14 cellular contexts compared by ENCODE assay signal in genomic region chr14:79510659-79511058, GRCh38.
A peak's percentile ranks its signal among the peaks of the same experiment; 100 is the strongest.
DNase-seq lines count a peak whose midpoint lies in the region; ATAC-seq and TF ChIP-seq lines count a peak whose summit lies in the region.
"Had no signal": no experiment of that assay in that cellular context is flagged by ENCODE, and none has a peak within 500 bp of the region (broad histone marks: within the 10 kb centered on the region; RNA-seq: fewer than 3 reads in every experiment).

No MANE protein-coding gene starts in this region.

- peaks cover 19% of the 10 kb centered on the region for H3K4me1 Mint-ChIP-seq in nephron
- H3K4me1 Mint-ChIP-seq: activated naive CD4-positive, alpha-beta T cell treated with anti-CD3 and anti-CD28 coated beads, Interleukin-2, amount 50 U/mL, for 24 hours had no signal

- peak; percentile 9 for DNase-seq in AG08396 (ENCODE audit: low spot score)
- peak; percentile 7 for DNase-seq in MG63
- DNase-seq in epithelial cell of esophagus (ENCODE audit: low read depth) = peak; percentile 77
- DNase-seq in epidermal melanocyte (ENCODE audit: insufficient read length, low spot score) = no peak
- no peak for DNase-seq in erythroblast (lab: John Stamatoyannopoulos, UW)
- DNase-seq: DMS79 treated with DMSO at 0.1 percent for 48 hours, ovary had no signal

- H3K4me3 ChIP-seq in MG63 = no peak overlapping the region
- no peak overlapping the region for H3K4me3 ChIP-seq in epithelial cell of esophagus (ENCODE audit: low read length)
- H3K4me3 ChIP-seq: GM12878, ovary, SK-N-MC had no signal

- H3K36me3 Mint-ChIP-seq in nephron (ENCODE audit: low read depth) = no peaks in the 10 kb centered on the region
- H3K36me3 Mint-ChIP-seq: activated naive CD4-positive, alpha-beta T cell treated with anti-CD3 and anti-CD28 coated beads, Interleukin-2, amount 50 U/mL, for 24 hours; WTC11 had no signal

- H3K36me3 ChIP-seq in MG63 = no peaks in the 10 kb centered on the region
- H3K36me3 ChIP-seq: ovary had no signal

- TF ChIP-seq CTCF in epithelial cell of esophagus (IDR thresholded peaks at IDR 0.05; ENCODE audit: insufficient read depth, low read depth, low read length, missing control alignments) (no peak), nephron (IDR thresholded peaks at IDR 0.05; ENCODE audit: unreplicated experiment in 3 of 3) (no peak)

- H3K9me3 ChIP-seq in MG63 = no peaks in the 10 kb centered on the region
- H3K9me3 ChIP-seq: ovary had no signal

- TF ChIP-seq POLR2A in erythroblast (IDR thresholded peaks at IDR 0.05; ENCODE audit: low read length) = no peak

- H3K27me3 ChIP-seq in MG63 = no peaks in the 10 kb centered on the region
- H3K27me3 ChIP-seq: ovary had no signal

- H3K9me3 Mint-ChIP-seq in nephron = no peaks in the 10 kb centered on the region

- ATAC-seq in GM21423 (IDR thresholded peaks at IDR 0.05; ENCODE audit: unreplicated experiment) (no peak), GM21529 (IDR thresholded peaks at IDR 0.05; ENCODE audit: unreplicated experiment) (no peak)
- ATAC-seq: GM12878, WTC11 had no signal

- H3K27me3 Mint-ChIP-seq in nephron (ENCODE audit: low read depth) = no peaks in the 10 kb centered on the region
- H3K27me3 Mint-ChIP-seq: activated naive CD4-positive, alpha-beta T cell treated with anti-CD3 and anti-CD28 coated beads, Interleukin-2, amount 50 U/mL, for 24 hours had no signal

- peak overlapping the region in 2 of 3 experiments; percentile 4 to 50 for H3K27ac Mint-ChIP-seq in nephron
- H3K27ac Mint-ChIP-seq: activated naive CD4-positive, alpha-beta T cell treated with anti-CD3 and anti-CD28 coated beads, Interleukin-2, amount 50 U/mL, for 24 hours; WTC11 had no signal

- H3K4me3 Mint-ChIP-seq in nephron = no peak overlapping the region
- H3K4me3 Mint-ChIP-seq: activated naive CD4-positive, alpha-beta T cell treated with anti-CD3 and anti-CD28 coated beads, Interleukin-2, amount 50 U/mL, for 24 hours; WTC11 had no signal

Comparison
In these comparisons a context has a peak if more than half of its experiments do, and no peak if none do; other contexts are left out.
1. DNase-seq: peak in AG08396 (single experiment), MG63 (single experiment) and epithelial cell of esophagus (single experiment); none in epidermal melanocyte (single experiment) and erythroblast (0 of 2).